In genomic region chr3:48504051-48504946, GRCh38 we compare ENCODE assay signal across 8 cellular contexts. TPM values are rescaled to one million over a fixed set of nuclear protein-coding genes. Genes with fewer than 3 reads are reported as not detected.
DNase-seq lines count a peak whose midpoint lies in the region; ATAC-seq lines count a peak whose summit lies in the region.

Gene SHISA5 (minus strand): TSS chr3:48504174. CDS start chr3:48504094, 80 bp downstream.

- H3K9me3 Mint-ChIP-seq in activated T-cell treated with anti-CD3 and anti-CD28 coated beads, Interleukin-2, amount 50 U/mL, for 24 hours = no peaks in the 10 kb centered on the region
- H3K9me3 Mint-ChIP-seq in stimulated activated naive B cell treated with anti-CD40 and anti-IgM and Interleukin-4, amounts not matched to agents 10 μg/mL and 1 μg/mL and 100 μg/mL, for 72 hours = no peaks in the 10 kb centered on the region

- H3K4me1 ChIP-seq in esophagus (ENCODE audit: control insufficient read depth in 2 of 2, insufficient read depth in 2 of 2, low read length in 1 of 2) (peaks cover 13 to 25% of the 10 kb centered on the region in 2 donors), mucosa of rectum (ENCODE audit: control insufficient read depth in 2 of 2, insufficient read depth in 2 of 2, low read length in 2 of 2) (peaks cover 13 to 14% of the 10 kb centered on the region in 2 donors)

- 2% methylated on average over 59 to 66 of the region's 66 CpGs for WGBS in esophagus, 2 donors

- H3K27me3 ChIP-seq in esophagus (ENCODE audit: control insufficient read depth in 1 of 2, insufficient read depth in 2 of 2, low read length in 2 of 2) = no peaks in the 10 kb centered on the region
- H3K27me3 ChIP-seq in mucosa of rectum (ENCODE audit: control insufficient read depth in 2 of 2, insufficient read depth in 2 of 2, low read length in 2 of 2) = no peaks in the 10 kb centered on the region

- ATAC-seq in stimulated activated naive B cell treated with anti-CD40 and anti-IgM and Interleukin-4, amounts not matched to agents 10 μg/mL and 1 μg/mL and 100 μg/mL, for 72 hours (replicated peaks) = peak; percentile 71
- ATAC-seq in HG02678 (IDR thresholded peaks at IDR 0.05; ENCODE audit: unreplicated experiment) = no peak

- H3K4me3 Mint-ChIP-seq in activated T-cell treated with anti-CD3 and anti-CD28 coated beads, Interleukin-2, amount 50 U/mL, for 24 hours = peak within 1 kb of the TSS; percentile 78
- H3K4me3 Mint-ChIP-seq in stimulated activated naive B cell treated with anti-CD40 and anti-IgM and Interleukin-4, amounts not matched to agents 10 μg/mL and 1 μg/mL and 100 μg/mL, for 72 hours = peak within 1 kb of the TSS; percentile 79 to 82

- peak; percentile 6 for DNase-seq in NCI-H1105 treated with DMSO at 0.1 percent for 48 hours (lab: John Stamatoyannopoulos, UW)
- DNase-seq in NCI-H1105 (lab: John Stamatoyannopoulos, UW) = no peak
- DNase-seq in NOMO-1 (lab: John Stamatoyannopoulos, UW; ENCODE audit: unreplicated experiment in 2 of 2) = peak; percentile 18 to 32
- peak; percentile 75 for DNase-seq in activated T-cell treated with anti-CD3 and anti-CD28 coated beads, Interleukin-2, amount 50 U/mL, for 24 hours
- no peak for DNase-seq in stimulated activated naive B cell treated with anti-CD40 and anti-IgM and Interleukin-4, amounts not matched to agents 10 μg/mL and 1 μg/mL and 100 μg/mL, for 72 hours

- H3K9ac ChIP-seq in mucosa of rectum (ENCODE audit: low read depth in 1 of 2, low read length in 2 of 2) = peak within 1 kb of the TSS; percentile 81 to 85

- H3K9me3 ChIP-seq in esophagus (ENCODE audit: control insufficient read depth in 2 of 2, insufficient read depth in 1 of 2, low read depth in 1 of 2, low read length in 1 of 2) (no peaks in the 10 kb centered on the region), mucosa of rectum (ENCODE audit: control insufficient read depth in 2 of 2, low read length in 2 of 2) (no peaks in the 10 kb centered on the region)

- no peaks in the 10 kb centered on the region for H3K36me3 Mint-ChIP-seq in activated T-cell treated with anti-CD3 and anti-CD28 coated beads, Interleukin-2, amount 50 U/mL, for 24 hours (ENCODE audit: low read depth)
- H3K36me3 Mint-ChIP-seq in stimulated activated naive B cell treated with anti-CD40 and anti-IgM and Interleukin-4, amounts not matched to agents 10 μg/mL and 1 μg/mL and 100 μg/mL, for 72 hours = no peaks in the 10 kb centered on the region

- H3K4me1 Mint-ChIP-seq in activated T-cell treated with anti-CD3 and anti-CD28 coated beads, Interleukin-2, amount 50 U/mL, for 24 hours (ENCODE audit: low read depth) = peaks cover 55% of the 10 kb centered on the region
- H3K4me1 Mint-ChIP-seq in stimulated activated naive B cell treated with anti-CD40 and anti-IgM and Interleukin-4, amounts not matched to agents 10 μg/mL and 1 μg/mL and 100 μg/mL, for 72 hours = peaks cover 12 to 45% of the 10 kb centered on the region in 2 donors

- H3K27me3 Mint-ChIP-seq in activated T-cell treated with anti-CD3 and anti-CD28 coated beads, Interleukin-2, amount 50 U/mL, for 24 hours = no peaks in the 10 kb centered on the region
- no peaks in the 10 kb centered on the region for H3K27me3 Mint-ChIP-seq in stimulated activated naive B cell treated with anti-CD40 and anti-IgM and Interleukin-4, amounts not matched to agents 10 μg/mL and 1 μg/mL and 100 μg/mL, for 72 hours

- H3K27ac ChIP-seq in esophagus (ENCODE audit: low read depth in 2 of 2, low read length in 1 of 2) = peak within 1 kb of the TSS; percentile 96 to 98
- peak within 1 kb of the TSS; percentile 73 to 80 for H3K27ac ChIP-seq in mucosa of rectum (ENCODE audit: low read depth in 2 of 2, low read length in 2 of 2)

- H3K36me3 ChIP-seq in esophagus (ENCODE audit: control insufficient read depth in 2 of 2, insufficient read depth in 2 of 2, low read length in 1 of 2) = peaks cover 3 to 7% of the 10 kb centered on the region in 2 donors
- H3K36me3 ChIP-seq in mucosa of rectum (ENCODE audit: control insufficient read depth in 2 of 2, insufficient read depth in 2 of 2, low read length in 2 of 2) = no peaks in the 10 kb centered on the region

- H3K27ac Mint-ChIP-seq in activated T-cell treated with anti-CD3 and anti-CD28 coated beads, Interleukin-2, amount 50 U/mL, for 24 hours = peak within 1 kb of the TSS; percentile 82
- peak within 1 kb of the TSS; percentile 88 for H3K27ac Mint-ChIP-seq in stimulated activated naive B cell treated with anti-CD40 and anti-IgM and Interleukin-4, amounts not matched to agents 10 μg/mL and 1 μg/mL and 100 μg/mL, for 72 hours

- H3K4me3 ChIP-seq in esophagus (ENCODE audit: low read depth in 1 of 2, low read length in 2 of 2) = peak within 1 kb of the TSS; percentile 69 to 82
- H3K4me3 ChIP-seq in mucosa of rectum (ENCODE audit: low read length in 2 of 2) = peak within 1 kb of the TSS; percentile 79 to 82

RNA-seq across cellular contexts. Expression of gene SHISA5, which starts in this region (rescaled TPM):
- 10 to 100 TPM; 54.0 to 94.9 TPM for polyA plus RNA-seq in esophagus

Comparison
In these comparisons a context has a peak if more than half of its experiments do, and no peak if none do; other contexts are left out.
1. DNase-seq: peak in NCI-H1105 treated with DMSO at 0.1 percent for 48 hours (single experiment), NOMO-1 (2 of 2) and activated T-cell treated with anti-CD3 and anti-CD28 coated beads, Interleukin-2, amount 50 U/mL, for 24 hours (single experiment); none in NCI-H1105 (single experiment) and stimulated activated naive B cell treated with anti-CD40 and anti-IgM and Interleukin-4, amounts not matched to agents 10 μg/mL and 1 μg/mL and 100 μg/mL, for 72 hours (single experiment).